ENCODE assay signal across 14 cellular contexts in the genomic region with DNA sequence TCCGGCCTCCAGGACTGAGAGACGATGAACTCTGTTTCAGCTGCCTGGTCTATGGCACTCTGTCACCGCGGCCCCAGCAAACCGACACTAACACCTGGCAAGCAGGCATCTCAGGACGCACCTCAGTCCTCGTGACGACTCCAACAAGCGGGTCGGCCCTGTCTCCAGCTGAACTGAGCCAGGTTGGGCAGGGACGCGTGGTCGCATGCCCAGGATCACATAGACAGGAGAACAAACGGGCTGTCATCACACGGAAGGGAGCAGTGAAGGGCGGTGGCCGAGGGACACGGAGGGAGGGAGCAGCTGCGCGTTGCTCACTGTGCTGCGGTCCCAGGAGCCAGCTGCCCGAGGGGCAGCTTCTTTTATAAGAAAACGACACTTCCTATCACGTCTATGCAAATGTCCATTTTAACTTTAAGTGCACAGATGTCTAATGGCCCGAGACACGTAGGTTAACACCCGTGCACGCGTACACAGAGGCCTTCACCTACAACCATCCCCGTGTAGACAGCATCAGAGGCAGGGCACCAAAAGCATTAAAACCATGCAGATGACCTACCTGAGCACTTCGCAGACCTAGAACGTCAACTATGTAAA. TPM values are rescaled to one million over a fixed set of nuclear protein-coding genes. Genes with fewer than 3 reads are reported as not detected.
DNase-seq lines count a peak whose midpoint lies in the region; ATAC-seq and TF ChIP-seq lines count a peak whose summit lies in the region.
"Had no signal": no experiment of that assay in that cellular context is flagged by ENCODE, and none has a peak within 500 bp of the region (broad histone marks: within the 10 kb centered on the region; RNA-seq: fewer than 3 reads in every experiment).

No MANE protein-coding gene starts in this region.

- no peaks in the 10 kb centered on the region for H3K9me3 Mint-ChIP-seq in H9
- H3K9me3 Mint-ChIP-seq in activated CD8-positive, alpha-beta T cell treated with anti-CD3 and anti-CD28 coated beads for 36 hours = no peaks in the 10 kb centered on the region
- H3K9me3 Mint-ChIP-seq: T-cell had no signal

- H3K4me3 ChIP-seq in right atrium auricular region = no peak overlapping the region
- no peak overlapping the region for H3K4me3 ChIP-seq in skeletal muscle satellite cell (ENCODE audit: low read length)
- H3K4me3 ChIP-seq: uterus had no signal

- H3K9me3 ChIP-seq in H9 (ENCODE audit: control insufficient read depth, low read depth, low read length) (no peaks in the 10 kb centered on the region), right atrium auricular region (no peaks in the 10 kb centered on the region), skeletal muscle satellite cell (replicated peaks; ENCODE audit: low read length) (no peaks in the 10 kb centered on the region)
- H3K9me3 ChIP-seq: uterus had no signal

- no peak overlapping the region for H3K4ac ChIP-seq in H9 (ENCODE audit: low read depth, low read length)

- peak overlapping the region; percentile 59 to 92 (median 65); a peak in 4 of 7 replicates for H3K27ac Mint-ChIP-seq in H9
- H3K27ac Mint-ChIP-seq in activated CD8-positive, alpha-beta T cell treated with anti-CD3 and anti-CD28 coated beads for 36 hours = peak overlapping the region; percentile 65

- H3K14ac ChIP-seq in H9 (ENCODE audit: insufficient read depth, low read length) = no peak overlapping the region

- no peak overlapping the region for H2BK5ac ChIP-seq in H9 (ENCODE audit: insufficient read length, low read length)

- no peak overlapping the region for H3K18ac ChIP-seq in H9 (ENCODE audit: insufficient read length, low read depth, low read length)

- no peak overlapping the region for H2BK15ac ChIP-seq in H9 (ENCODE audit: low read depth, low read length)

- H3K36me3 ChIP-seq in right atrium auricular region = no peaks in the 10 kb centered on the region
- peaks cover 7% of the 10 kb centered on the region for H3K36me3 ChIP-seq in skeletal muscle satellite cell (ENCODE audit: insufficient read depth, low read length)
- H3K36me3 ChIP-seq: uterus had no signal

- ATAC-seq in activated CD8-positive, alpha-beta T cell treated with anti-CD3 and anti-CD28 coated beads for 36 hours = no peak
- ATAC-seq in SK-N-SH treated with all-trans-retinoic acid at 6 μM for 48 hours (no peak), HG03095 (IDR thresholded peaks at IDR 0.05; ENCODE audit: unreplicated experiment) (no peak)
- ATAC-seq: Panc1, T-cell had no signal

- H3K27me3 Mint-ChIP-seq in H9 (ENCODE audit: low read depth) = no peaks in the 10 kb centered on the region
- no peaks in the 10 kb centered on the region for H3K27me3 Mint-ChIP-seq in activated CD8-positive, alpha-beta T cell treated with anti-CD3 and anti-CD28 coated beads for 36 hours
- H3K27me3 Mint-ChIP-seq: T-cell had no signal

- H3K4me1 Mint-ChIP-seq in H9 = no peaks in the 10 kb centered on the region; a peak in 1 of 4 replicates
- peaks cover 33% of the 10 kb centered on the region for H3K4me1 Mint-ChIP-seq in activated CD8-positive, alpha-beta T cell treated with anti-CD3 and anti-CD28 coated beads for 36 hours (ENCODE audit: low read depth)

- H4K5ac ChIP-seq in H9 (ENCODE audit: insufficient read length, low read depth, low read length) = no peak overlapping the region

- TF ChIP-seq CTCF in H9 (conservative IDR thresholded peaks at IDR 0.05) (no peak), right atrium auricular region (IDR thresholded peaks at IDR 0.05) (no peak)
- TF ChIP-seq CTCF in activated CD8-positive, alpha-beta T cell treated with anti-CD3 and anti-CD28 coated beads for 36 hours (IDR thresholded peaks at IDR 0.05) = no peak

- H3K27me3 ChIP-seq in H9 (ENCODE audit: insufficient read depth, low read length) (no peaks in the 10 kb centered on the region), right atrium auricular region (no peaks in the 10 kb centered on the region), skeletal muscle satellite cell (ENCODE audit: control insufficient read depth, insufficient read depth, low read length) (no peaks in the 10 kb centered on the region)
- H3K27me3 ChIP-seq: uterus had no signal

- H3K79me1 ChIP-seq in H9 (ENCODE audit: insufficient read depth, low read depth, low read length, poor library complexity, severe bottlenecking) = peaks cover 13% of the 10 kb centered on the region

- peaks cover 4 to 20% (median 15%) of the 10 kb centered on the region in 3 experiments; a peak in 6 of 7 replicates for H3K36me3 Mint-ChIP-seq in H9 (ENCODE audit: insufficient read depth in 1 of 3, low read depth in 3 of 3)
- peaks cover 14% of the 10 kb centered on the region for H3K36me3 Mint-ChIP-seq in activated CD8-positive, alpha-beta T cell treated with anti-CD3 and anti-CD28 coated beads for 36 hours (ENCODE audit: low read depth)

- DNase-seq in H9 = no peak
- DNase-seq in activated CD8-positive, alpha-beta T cell treated with anti-CD3 and anti-CD28 coated beads for 36 hours = no peak
- no peak for DNase-seq in right atrium auricular region (ENCODE audit: low spot score)
- no peak for DNase-seq in OCI-M1 (lab: John Stamatoyannopoulos, UW)
- DNase-seq: activated CD4-positive, alpha-beta T cell treated with anti-CD3 and anti-CD28 coated beads, Interleukin-2, amount 50 U/mL, for 1 hour; effector CD4-positive, alpha-beta T cell; midbrain; NCI-H1417; T-cell; uterus had no signal

- no peak overlapping the region for H3K23ac ChIP-seq in H9 (ENCODE audit: insufficient read length, low read depth, low read length)

- H3K4me3 Mint-ChIP-seq in H9 = no peak overlapping the region
- no peak overlapping the region for H3K4me3 Mint-ChIP-seq in activated CD8-positive, alpha-beta T cell treated with anti-CD3 and anti-CD28 coated beads for 36 hours

- no peak overlapping the region for H3T11ph ChIP-seq in H9 (ENCODE audit: low read length)

- no peak overlapping the region for H2AFZ ChIP-seq in H9 (ENCODE audit: low read length)

- CTCF ChIA-PET in activated CD8-positive, alpha-beta T cell treated with anti-CD3 and anti-CD28 coated beads for 36 hours (lab: Charles Lee) = no interaction called here

- no peak overlapping the region for H4K8ac ChIP-seq in H9 (replicated peaks; ENCODE audit: insufficient read length, low read depth, low read length)

- H3K4me2 ChIP-seq in H9 (ENCODE audit: insufficient read depth, insufficient read length, low read length) (no peak overlapping the region), skeletal muscle satellite cell (ENCODE audit: low read length) (peak overlapping the region; percentile 88)

- H3K23me2 ChIP-seq in H9 (ENCODE audit: insufficient read length, low read depth, low read length, poor library complexity, severe bottlenecking) = no peaks in the 10 kb centered on the region

- H3K27ac ChIP-seq in H9 (ENCODE audit: insufficient read length, low read depth, low read length) = no peak overlapping the region
- peak overlapping the region; percentile 58 to 83 for H3K27ac ChIP-seq in right atrium auricular region

- intact Hi-C loops in activated CD8-positive, alpha-beta T cell treated with anti-CD3 and anti-CD28 coated beads for 36 hours (cut with micrococcal nuclease) = no loop called here

- H2BK120ac ChIP-seq in H9 (ENCODE audit: low read depth, low read length, poor library complexity, severe bottlenecking) = no peak overlapping the region

- H3K4me1 ChIP-seq in H9 (ENCODE audit: insufficient read depth, low read length) = no peaks in the 10 kb centered on the region
- peaks cover 0 to 67% of the 10 kb centered on the region in 2 donors for H3K4me1 ChIP-seq in right atrium auricular region
- peaks cover 53% of the 10 kb centered on the region for H3K4me1 ChIP-seq in skeletal muscle satellite cell (ENCODE audit: control insufficient read depth, insufficient read depth, low read length)

- H2BK20ac ChIP-seq in H9 (ENCODE audit: low read depth, low read length, poor library complexity, severe bottlenecking) = no peak overlapping the region

- H3K79me2 ChIP-seq in H9 (ENCODE audit: insufficient read depth, low read length) = peaks cover 71% of the 10 kb centered on the region

- H3K56ac ChIP-seq in H9 (ENCODE audit: insufficient read length, low read depth, low read length) = no peak overlapping the region

- no peak overlapping the region for H2BK12ac ChIP-seq in H9 (ENCODE audit: insufficient read length, low read depth, low read length)

- H4K20me1 ChIP-seq in H9 (ENCODE audit: control insufficient read depth, insufficient read depth, insufficient read length) = no peaks in the 10 kb centered on the region

- no peak overlapping the region for H2AK5ac ChIP-seq in H9 (ENCODE audit: insufficient read length, low read length)

- no CpG with 5 or more reads among the region's 32 CpGs for WGBS in H9 (ENCODE audit: extremely low coverage, insufficient read length, low lambda C conversion rate)

- no peak overlapping the region for H3K9ac ChIP-seq in H9 (ENCODE audit: extremely low read depth, insufficient read length, low read length)
- H3K9ac ChIP-seq in skeletal muscle satellite cell (ENCODE audit: low read depth, low read length) = no peak overlapping the region

- POLR2A ChIA-PET in activated CD8-positive, alpha-beta T cell treated with anti-CD3 and anti-CD28 coated beads for 36 hours (lab: Charles Lee) = no interaction called here

- H4K91ac ChIP-seq in H9 (ENCODE audit: insufficient read length, low read depth, low read length) = no peak overlapping the region

RNA-seq across cellular contexts. Expression of a gene that starts 8.9 kb away (rescaled TPM):
- total RNA-seq in H9 (2021) (102 TPM in 2 replicates), right atrium auricular region (10 to 100 TPM; 52.3 to 60.9 TPM)
- total RNA-seq in activated CD8-positive, alpha-beta T cell treated with anti-CD3 and anti-CD28 coated beads for 36 hours = 10 to 100 TPM; 53.4 to 60.8 TPM
- 48.7 and 53.1 TPM in 2 replicates for total RNA-seq in skeletal muscle satellite cell (2012; rRNA removed)

RNA-seq across cellular contexts. Expression of a gene that starts 11.1 kb away (rescaled TPM):
- 150 and 153 TPM in 2 replicates for total RNA-seq in H9 (2021)
- 100 to 1,000 TPM; 157 to 158 TPM for total RNA-seq in activated CD8-positive, alpha-beta T cell treated with anti-CD3 and anti-CD28 coated beads for 36 hours
- total RNA-seq in right atrium auricular region = 10 to 100 TPM; 33.9 to 45.8 TPM
- 144 and 150 TPM in 2 replicates for total RNA-seq in skeletal muscle satellite cell (2012; rRNA removed)

RNA-seq across cellular contexts. Expression of a gene that starts 34.4 kb away (rescaled TPM):
- total RNA-seq in H9 (2021) (32.4 and 33.8 TPM in 2 replicates), right atrium auricular region (10 to 100 TPM; 22.9 to 38.0 TPM)
- 10 to 100 TPM; 35.5 to 38.1 TPM for total RNA-seq in activated CD8-positive, alpha-beta T cell treated with anti-CD3 and anti-CD28 coated beads for 36 hours
- total RNA-seq in skeletal muscle satellite cell (2012; rRNA removed) = 29.4 and 34.3 TPM in 2 replicates

RNA-seq across cellular contexts. Expression of a gene that starts 45.5 kb away (rescaled TPM):
- total RNA-seq in H9 (2021) (5.9 and 6.6 TPM in 2 replicates), right atrium auricular region (1 to 10 TPM; 3.5 to 6.0 TPM)
- total RNA-seq in activated CD8-positive, alpha-beta T cell treated with anti-CD3 and anti-CD28 coated beads for 36 hours = 1 to 10 TPM in 1 of 2 experiments, under 1 TPM in 1; 0.83 to 1.5 TPM
- 1.1 and 1.3 TPM in 2 replicates for total RNA-seq in skeletal muscle satellite cell (2012; rRNA removed)

RNA-seq across cellular contexts. Expression of a gene that starts 53.0 kb away (rescaled TPM):
- total RNA-seq in H9 (2021) = 7.8 and 9.7 TPM in 2 replicates
- under 1 TPM in 1 of 2 experiments, not detected in 1; 0.09 TPM for total RNA-seq in activated CD8-positive, alpha-beta T cell treated with anti-CD3 and anti-CD28 coated beads for 36 hours
- 10 to 100 TPM; 36.5 to 58.0 TPM for total RNA-seq in right atrium auricular region
- total RNA-seq in skeletal muscle satellite cell (2012; rRNA removed) = 1.7 and 2.0 TPM in 2 replicates
